ENCODE assay signal across 8 cellular contexts in genomic region chr16:11742536-11743307, GRCh38. TPM values are rescaled to one million over a fixed set of nuclear protein-coding genes. Genes with fewer than 3 reads are reported as not detected.
DNase-seq lines count a peak whose midpoint lies in the region; ATAC-seq lines count a peak whose summit lies in the region.

Gene TXNDC11, minus strand, starts transcription at chr16:11742857. Its CDS starts 127 bp downstream, at chr16:11742730.

- H3K9me3 Mint-ChIP-seq in CD8-positive, alpha-beta memory T cell, result no peaks in the 10 kb centered on the region

- POLR2A ChIA-PET in CD8-positive, alpha-beta memory T cell (lab: Charles Lee), result interaction anchor here (0.5 to 3.7 kb wide), 11 partner anchors 8 to 798 kb away, joined by 3 to 60 read pairs (median 6); partner anchors contain the start of genes CLEC16A, GSPT1, SNN and SOCS1
- POLR2A ChIA-PET in activated CD8-positive, alpha-beta memory T cell treated with anti-CD3 and anti-CD28 coated beads for 36 hours (lab: Charles Lee), result interaction anchor here (0.7 to 3.9 kb wide), 9 partner anchors 8 to 487 kb away, joined by 3 to 33 read pairs (median 4); partner anchors contain the start of genes GSPT1, RSL1D1, SOCS1 and ZC3H7A

- peaks cover 50 to 57% (median 51%) of the 10 kb centered on the region in 3 donors for H3K4me1 Mint-ChIP-seq in CD8-positive, alpha-beta memory T cell

- peak; percentile 99 to 100 (median 100) for DNase-seq in CD8-positive, alpha-beta memory T cell
- peak; percentile 91 for DNase-seq in HS-5 (ENCODE audit: low read depth)
- peak; percentile 99 for DNase-seq in NK-92 treated with Interleukin-12 subunit alpha and Interleukin-12 subunit beta, amount 100 ng/mL, for 24 hours (lab: John Stamatoyannopoulos, UW)
- DNase-seq in effector memory CD4-positive, alpha-beta T cell, result peak; percentile 99
- peak; percentile 99 for DNase-seq in medulla oblongata (ENCODE audit: extremely low spot score)
- DNase-seq in stimulated activated CD8-positive, alpha-beta memory T cell treated with anti-CD3 and anti-CD28 coated beads, Interleukin-12 subunit alpha, Interleukin-12 subunit beta, amount 100 ng/mL, for 1 hour (ENCODE audit: low read depth), result peak; percentile 98

- H3K27ac ChIP-seq in CD8-positive, alpha-beta memory T cell (ENCODE audit: low read depth, low read length), result peak within 1 kb of the TSS; percentile 91
- peak within 1 kb of the TSS; percentile 79 for H3K27ac ChIP-seq in effector memory CD4-positive, alpha-beta T cell (ENCODE audit: insufficient read depth, low read length, poor library complexity, severe bottlenecking)

- H3K4me1 ChIP-seq in CD8-positive, alpha-beta memory T cell (ENCODE audit: insufficient read depth, low read length), result peaks cover 48% of the 10 kb centered on the region
- peaks cover 22% of the 10 kb centered on the region for H3K4me1 ChIP-seq in effector memory CD4-positive, alpha-beta T cell (ENCODE audit: control insufficient read depth, insufficient read depth, low read length, poor library complexity, severe bottlenecking)

- H3K27me3 ChIP-seq in CD8-positive, alpha-beta memory T cell (ENCODE audit: insufficient read depth, low read length, poor library complexity, severe bottlenecking), result no peaks in the 10 kb centered on the region
- no peaks in the 10 kb centered on the region for H3K27me3 ChIP-seq in effector memory CD4-positive, alpha-beta T cell (replicated peaks; ENCODE audit: control insufficient read depth, insufficient read depth, low read length, poor library complexity, severe bottlenecking)

- peak within 1 kb of the TSS; percentile 91 for H3K4me3 ChIP-seq in CD8-positive, alpha-beta memory T cell (ENCODE audit: low read length)
- H3K4me3 ChIP-seq in effector memory CD4-positive, alpha-beta T cell (ENCODE audit: insufficient read depth, low read depth, low read length, poor library complexity, severe bottlenecking), result peak within 1 kb of the TSS; percentile 77

- peak within 1 kb of the TSS; percentile 95 to 99 (median 98) for H3K27ac Mint-ChIP-seq in CD8-positive, alpha-beta memory T cell

- no peaks in the 10 kb centered on the region for H3K9me3 ChIP-seq in CD8-positive, alpha-beta memory T cell (ENCODE audit: low read length)
- H3K9me3 ChIP-seq in effector memory CD4-positive, alpha-beta T cell (ENCODE audit: control insufficient read depth, low read length), result no peaks in the 10 kb centered on the region

- peak within 1 kb of the TSS; percentile 92 to 96 (median 94) for H3K4me3 Mint-ChIP-seq in CD8-positive, alpha-beta memory T cell

- H3K36me3 ChIP-seq in CD8-positive, alpha-beta memory T cell (ENCODE audit: insufficient read depth, low read length), result no peaks in the 10 kb centered on the region
- no peaks in the 10 kb centered on the region for H3K36me3 ChIP-seq in effector memory CD4-positive, alpha-beta T cell (ENCODE audit: control insufficient read depth, insufficient read depth, low read length)

- CTCF ChIA-PET in CD8-positive, alpha-beta memory T cell (lab: Charles Lee), result interaction anchor here (0.7 to 3.9 kb wide), 11 partner anchors 10 to 340 kb away, joined by 3 to 34 read pairs (median 4); partner anchors contain the start of gene ZC3H7A
- CTCF ChIA-PET in activated CD8-positive, alpha-beta memory T cell treated with anti-CD3 and anti-CD28 coated beads for 36 hours (lab: Charles Lee), result interaction anchor here (0.7 to 3.3 kb wide), 3 partner anchors 18 to 181 kb away, joined by 3 to 19 read pairs (median 3); partner anchors contain the start of gene ZC3H7A

- peak; percentile 80 for ATAC-seq in GM19468 (IDR thresholded peaks at IDR 0.05; ENCODE audit: extremely low read depth, unreplicated experiment)

- peaks cover 0 to 28% (median 2%) of the 10 kb centered on the region in 3 donors for H3K36me3 Mint-ChIP-seq in CD8-positive, alpha-beta memory T cell

- H3K27me3 Mint-ChIP-seq in CD8-positive, alpha-beta memory T cell, result no peaks in the 10 kb centered on the region

RNA-seq across cellular contexts. Expression of gene TXNDC11, which starts in this region (rescaled TPM):
- total RNA-seq in CD8-positive, alpha-beta memory T cell, result 10 to 100 TPM; 32.8 to 38.8 TPM
- polyA plus RNA-seq in CD8-positive, alpha-beta memory T cell, result 57.8 TPM
- 10 to 100 TPM; 32.1 to 36.1 TPM for total RNA-seq in activated CD8-positive, alpha-beta memory T cell treated with anti-CD3 and anti-CD28 coated beads for 36 hours

Comparison
In these comparisons a context has a peak if more than half of its experiments do, and no peak if none do; other contexts are left out.
1. Peak in every context shown above with its lines: DNase-seq, ATAC-seq, H3K4me3 ChIP-seq and H3K27ac ChIP-seq.